8 cellular contexts compared by ENCODE assay signal in the genomic region with DNA sequence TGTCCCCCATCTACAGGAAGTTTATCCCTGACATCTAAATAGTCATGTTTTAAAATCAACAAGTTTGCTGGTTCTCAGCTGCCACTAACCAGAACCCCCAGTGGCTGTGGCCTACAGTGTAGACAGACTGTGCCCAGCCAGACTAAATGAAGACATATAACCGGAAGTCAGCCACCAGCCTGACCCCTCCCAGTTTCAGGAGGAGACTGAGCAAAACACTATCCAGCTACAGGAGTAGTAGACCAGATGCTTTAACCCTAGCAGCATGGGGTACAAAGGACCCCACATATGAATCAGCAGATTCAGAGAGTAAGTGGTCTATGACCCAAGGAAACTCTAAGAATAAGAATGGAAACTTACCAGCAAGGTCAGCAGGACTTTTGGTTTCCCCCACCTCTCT.
DNase-seq lines count a peak whose midpoint lies in the region; ATAC-seq and TF ChIP-seq lines count a peak whose summit lies in the region.

No MANE protein-coding gene starts in this region.

- H3K9me3 Mint-ChIP-seq in osteocyte (ENCODE audit: unreplicated experiment), result no peaks in the 10 kb centered on the region

- H3K4me3 ChIP-seq in AG10803 (ENCODE audit: low read length) (no peak overlapping the region), adrenal gland (no peak overlapping the region)

- peak; percentile 66 for ATAC-seq in GM18517 (IDR thresholded peaks at IDR 0.05; ENCODE audit: unreplicated experiment)
- no peak for ATAC-seq in HG03039 (IDR thresholded peaks at IDR 0.05; ENCODE audit: unreplicated experiment)

- peaks cover 36 to 45% of the 10 kb centered on the region in 2 donors for H3K4me1 ChIP-seq in adrenal gland (replicated peaks in 1 of 2)

- TF ChIP-seq CTCF in AG10803 (conservative IDR thresholded peaks at IDR 0.05; ENCODE audit: low read length), result no peak
- TF ChIP-seq CTCF in adrenal gland (IDR thresholded peaks at IDR 0.05), result peak in 1 of 6 experiments; percentile 5
- no peak for TF ChIP-seq CTCF in osteocyte (IDR thresholded peaks at IDR 0.05)

- H3K4me1 Mint-ChIP-seq in osteocyte (ENCODE audit: unreplicated experiment), result peaks cover 27% of the 10 kb centered on the region

- peak overlapping the region; percentile 23 to 76 (median 67) for H3K27ac ChIP-seq in adrenal gland

- WGBS in adrenal gland, 4 donors, result 20 to 40% (median 35%) methylated on average over 1 of the region's 1 CpG

- H3K36me3 ChIP-seq in adrenal gland (replicated peaks in 1 of 2), result no peaks in the 10 kb centered on the region

- H3K4me3 Mint-ChIP-seq in osteocyte (ENCODE audit: unreplicated experiment), result no peak overlapping the region

- no peaks in the 10 kb centered on the region for H3K9me3 ChIP-seq in adrenal gland (replicated peaks in 1 of 3)

- H3K27me3 Mint-ChIP-seq in osteocyte (ENCODE audit: unreplicated experiment), result no peaks in the 10 kb centered on the region

- intact Hi-C loops in adrenal gland (cut with DNase I), result no loop called here

- TF ChIP-seq POLR2A in adrenal gland (IDR thresholded peaks at IDR 0.05), result no peak

- no peaks in the 10 kb centered on the region for H3K36me3 Mint-ChIP-seq in osteocyte (ENCODE audit: unreplicated experiment)

- peak overlapping the region; percentile 75 for H3K27ac Mint-ChIP-seq in osteocyte (ENCODE audit: unreplicated experiment)

- peak; percentile 28 for DNase-seq in AG10803 (ENCODE audit: low read depth)
- DNase-seq in HT-29 (ENCODE audit: low spot score), result peak; percentile 7
- peak in 6 of 7 donors; percentile 21 to 66 (median 48) for DNase-seq in adrenal gland
- no peak for DNase-seq in osteocyte (ENCODE audit: extremely low spot score, unreplicated experiment)
- DNase-seq in cerebellum (ENCODE audit: low spot score), result no peak
- DNase-seq in NCI-H1436 (lab: John Stamatoyannopoulos, UW), result no peak

- H3K27me3 ChIP-seq in adrenal gland, result no peaks in the 10 kb centered on the region

Comparison
In these comparisons a context has a peak if more than half of its experiments do, and no peak if none do; other contexts are left out.
1. DNase-seq: peak in AG10803 (single experiment), HT-29 (single experiment) and adrenal gland (6 of 7); none in osteocyte (single experiment), cerebellum (single experiment) and NCI-H1436 (single experiment).